1 cellular context compared by ENCODE assay signal in the genomic region with DNA sequence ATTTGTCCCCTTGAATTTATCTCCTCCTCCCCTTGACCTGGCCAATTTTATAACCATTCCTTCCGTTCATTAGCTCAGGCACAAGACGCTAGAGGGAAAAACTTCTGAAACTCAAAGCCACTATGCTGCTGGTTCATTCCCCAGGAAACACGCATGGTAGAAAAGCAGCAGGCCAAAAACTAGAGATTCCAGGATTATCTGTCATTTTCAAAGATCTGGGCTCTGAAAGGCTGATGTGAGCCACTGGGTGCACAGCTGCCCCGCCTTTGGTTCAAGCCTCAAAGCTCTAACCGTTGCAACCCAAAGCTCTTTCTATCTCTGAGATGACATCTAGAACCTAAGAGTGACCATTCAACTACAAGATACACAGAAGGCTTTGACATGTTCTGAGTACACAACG.
TF ChIP-seq lines count a peak whose summit lies in the region.

No MANE protein-coding gene starts in this region.

TF ChIP-seq in SK-N-SH treated with all-trans-retinoic acid at 6 μM for 48 hours, 23 proteins besides CTCF, POLR2A, EP300 and RAD21 (continued from another document):
- TF ChIP-seq, protein P1, sequence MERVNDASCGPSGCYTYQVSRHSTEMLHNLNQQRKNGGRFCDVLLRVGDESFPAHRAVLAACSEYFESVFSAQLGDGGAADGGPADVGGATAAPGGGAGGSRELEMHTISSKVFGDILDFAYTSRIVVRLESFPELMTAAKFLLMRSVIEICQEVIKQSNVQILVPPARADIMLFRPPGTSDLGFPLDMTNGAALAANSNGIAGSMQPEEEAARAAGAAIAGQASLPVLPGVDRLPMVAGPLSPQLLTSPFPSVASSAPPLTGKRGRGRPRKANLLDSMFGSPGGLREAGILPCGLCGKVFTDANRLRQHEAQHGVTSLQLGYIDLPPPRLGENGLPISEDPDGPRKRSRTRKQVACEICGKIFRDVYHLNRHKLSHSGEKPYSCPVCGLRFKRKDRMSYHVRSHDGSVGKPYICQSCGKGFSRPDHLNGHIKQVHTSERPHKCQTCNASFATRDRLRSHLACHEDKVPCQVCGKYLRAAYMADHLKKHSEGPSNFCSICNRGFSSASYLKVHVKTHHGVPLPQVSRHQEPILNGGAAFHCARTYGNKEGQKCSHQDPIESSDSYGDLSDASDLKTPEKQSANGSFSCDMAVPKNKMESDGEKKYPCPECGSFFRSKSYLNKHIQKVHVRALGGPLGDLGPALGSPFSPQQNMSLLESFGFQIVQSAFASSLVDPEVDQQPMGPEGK (CRISPR knock-in tag; IDR thresholded peaks at IDR 0.05; ENCODE audit: borderline replicate concordance) = no peak
- TF ChIP-seq CSDC2 (CRISPR knock-in tag; IDR thresholded peaks at IDR 0.05) = no peak
- TF ChIP-seq GLIS3 (CRISPR knock-in tag; IDR thresholded peaks at IDR 0.05) = no peak
- TF ChIP-seq ISL1 (CRISPR knock-in tag; IDR thresholded peaks at IDR 0.05) = no peak
- TF ChIP-seq, protein P2, sequence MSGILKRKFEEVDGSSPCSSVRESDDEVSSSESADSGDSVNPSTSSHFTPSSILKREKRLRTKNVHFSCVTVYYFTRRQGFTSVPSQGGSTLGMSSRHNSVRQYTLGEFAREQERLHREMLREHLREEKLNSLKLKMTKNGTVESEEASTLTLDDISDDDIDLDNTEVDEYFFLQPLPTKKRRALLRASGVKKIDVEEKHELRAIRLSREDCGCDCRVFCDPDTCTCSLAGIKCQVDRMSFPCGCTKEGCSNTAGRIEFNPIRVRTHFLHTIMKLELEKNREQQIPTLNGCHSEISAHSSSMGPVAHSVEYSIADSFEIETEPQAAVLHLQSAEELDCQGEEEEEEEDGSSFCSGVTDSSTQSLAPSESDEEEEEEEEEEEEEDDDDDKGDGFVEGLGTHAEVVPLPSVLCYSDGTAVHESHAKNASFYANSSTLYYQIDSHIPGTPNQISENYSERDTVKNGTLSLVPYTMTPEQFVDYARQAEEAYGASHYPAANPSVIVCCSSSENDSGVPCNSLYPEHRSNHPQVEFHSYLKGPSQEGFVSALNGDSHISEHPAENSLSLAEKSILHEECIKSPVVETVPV (CRISPR knock-in tag; IDR thresholded peaks at IDR 0.05) = no peak
- no peak for TF ChIP-seq BACH2 (CRISPR knock-in tag; IDR thresholded peaks at IDR 0.05; ENCODE audit: borderline replicate concordance)
- TF ChIP-seq ESRRG (CRISPR knock-in tag; IDR thresholded peaks at IDR 0.05) = no peak
- TF ChIP-seq ZNF70 (CRISPR knock-in tag; IDR thresholded peaks at IDR 0.05) = no peak
- no peak for TF ChIP-seq ARNTL (CRISPR knock-in tag; IDR thresholded peaks at IDR 0.05; ENCODE audit: borderline replicate concordance, low read depth)
- TF ChIP-seq, protein P3, sequence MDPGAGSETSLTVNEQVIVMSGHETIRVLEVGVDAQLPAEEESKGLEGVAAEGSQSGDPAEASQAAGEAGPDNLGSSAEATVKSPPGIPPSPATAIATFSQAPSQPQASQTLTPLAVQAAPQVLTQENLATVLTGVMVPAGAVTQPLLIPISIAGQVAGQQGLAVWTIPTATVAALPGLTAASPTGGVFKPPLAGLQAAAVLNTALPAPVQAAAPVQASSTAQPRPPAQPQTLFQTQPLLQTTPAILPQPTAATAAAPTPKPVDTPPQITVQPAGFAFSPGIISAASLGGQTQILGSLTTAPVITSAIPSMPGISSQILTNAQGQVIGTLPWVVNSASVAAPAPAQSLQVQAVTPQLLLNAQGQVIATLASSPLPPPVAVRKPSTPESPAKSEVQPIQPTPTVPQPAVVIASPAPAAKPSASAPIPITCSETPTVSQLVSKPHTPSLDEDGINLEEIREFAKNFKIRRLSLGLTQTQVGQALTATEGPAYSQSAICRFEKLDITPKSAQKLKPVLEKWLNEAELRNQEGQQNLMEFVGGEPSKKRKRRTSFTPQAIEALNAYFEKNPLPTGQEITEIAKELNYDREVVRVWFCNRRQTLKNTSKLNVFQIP (CRISPR knock-in tag; IDR thresholded peaks at IDR 0.05; ENCODE audit: borderline replicate concordance, low read depth) = no peak
- TF ChIP-seq SNAI2 (CRISPR knock-in tag; IDR thresholded peaks at IDR 0.05) = no peak
